In genomic region chr12:27331299-27331926, GRCh38 we compare ENCODE assay signal across 8 cellular contexts. TPM values are rescaled to one million over a fixed set of nuclear protein-coding genes. Genes with fewer than 3 reads are reported as not detected.
DNase-seq lines count a peak whose midpoint lies in the region; ATAC-seq and TF ChIP-seq lines count a peak whose summit lies in the region.

No MANE protein-coding gene starts in this region.

- no peaks in the 10 kb centered on the region for H3K9me3 Mint-ChIP-seq in T-cell

- H3K27ac ChIP-seq in A673 (ENCODE audit: low read depth, low read length, poor library complexity, severe bottlenecking) = no peak overlapping the region
- peak overlapping the region; percentile 81 for H3K27ac ChIP-seq in fibroblast of lung (ENCODE audit: insufficient read depth, low read length)

- no peak for TF ChIP-seq CTCF in A673 (conservative IDR thresholded peaks at IDR 0.05; ENCODE audit: low read depth, low read length)
- TF ChIP-seq CTCF in fibroblast of lung (conservative IDR thresholded peaks at IDR 0.05 in 1 of 2, IDR thresholded peaks at IDR 0.05 in 1 of 2; ENCODE audit: low read depth in 1 of 2, low read length in 2 of 2) = no peak

- H2AFZ ChIP-seq in fibroblast of lung (ENCODE audit: low read length) = no peak overlapping the region

- no peak overlapping the region for H3K9ac ChIP-seq in fibroblast of lung (ENCODE audit: insufficient read depth, low read length)

- H3K4me3 ChIP-seq in A673 (ENCODE audit: low read depth, low read length, poor library complexity, severe bottlenecking) (no peak overlapping the region), fibroblast of lung (replicated peaks in 1 of 4; ENCODE audit: control extremely low read depth in 1 of 4, insufficient read depth in 1 of 4, low read depth in 3 of 4, low read length in 4 of 4) (peak overlapping the region; percentile 4 to 37 (median 12))

- POLR2A ChIA-PET in A673 (lab: Charles Lee; ENCODE audit: low non-redundant PET) = no interaction called here
- POLR2A ChIA-PET in T-cell (lab: Charles Lee) = no interaction called here

- intact Hi-C loops in A673 (cut with micrococcal nuclease; ENCODE audit: unreplicated experiment) = no loop called here

- H3K27me3 ChIP-seq in A673 (replicated peaks; ENCODE audit: insufficient read depth, low read depth, low read length, poor library complexity) (no peaks in the 10 kb centered on the region), fibroblast of lung (ENCODE audit: control insufficient read depth, insufficient read depth, low read length) (no peaks in the 10 kb centered on the region)

- H4K20me1 ChIP-seq in fibroblast of lung (ENCODE audit: control insufficient read depth, extremely low read depth, insufficient read depth, low read length) = no peaks in the 10 kb centered on the region

- H3K4me2 ChIP-seq in fibroblast of lung (ENCODE audit: extremely low read depth, insufficient read depth, low read length) = peak overlapping the region; percentile 99

- no peak overlapping the region for H3K27ac Mint-ChIP-seq in T-cell

- DNase-seq in A673 (ENCODE audit: low spot score) (peak; percentile 19), T-cell (no peak), fibroblast of lung (ENCODE audit: low read depth in 2 of 2) (peak; percentile 86 to 97), mucosa of gallbladder (ENCODE audit: low spot score) (no peak), NCI-H82 treated with DMSO at 0.1 percent for 48 hours (lab: John Stamatoyannopoulos, UW; ENCODE audit: unreplicated experiment) (no peak)
- DNase-seq in stimulated activated CD4-positive, alpha-beta T cell treated with anti-CD3 and anti-CD28 coated beads, Interleukin-2, amount 100 ng/mL, for 24 hours = peak; percentile 2 to 20

- H3K36me3 Mint-ChIP-seq in T-cell = peaks cover 7% of the 10 kb centered on the region

- H3K4me1 ChIP-seq in A673 (ENCODE audit: insufficient read depth, low read length, poor library complexity, severe bottlenecking) (no peaks in the 10 kb centered on the region), fibroblast of lung (ENCODE audit: control insufficient read depth, extremely low read depth, insufficient read depth, low read length) (peaks cover 13% of the 10 kb centered on the region)

- H3K4me1 Mint-ChIP-seq in T-cell = peaks cover 13 to 24% (median 17%) of the 10 kb centered on the region in 3 donors

- BruUV-seq in A673 (replicated peaks; lab: Mats Ljungman, UMichigan) = no TSS peak

- H3K79me2 ChIP-seq in fibroblast of lung (ENCODE audit: control insufficient read depth, insufficient read depth, low read length) = peaks cover 31% of the 10 kb centered on the region

- peak overlapping the region in 2 of 3 donors; percentile 21 to 34 for H3K4me3 Mint-ChIP-seq in T-cell

- H3K9me3 ChIP-seq in A673 (ENCODE audit: low read depth, low read length, poor library complexity, severe bottlenecking) (no peaks in the 10 kb centered on the region), fibroblast of lung (ENCODE audit: control insufficient read depth, insufficient read depth, low read depth, low read length) (no peaks in the 10 kb centered on the region)

- CTCF ChIA-PET in A673 (lab: Charles Lee) = interaction anchor here (0.7 kb wide), 1 partner anchor 370 kb away, joined by 3 read pairs; no protein-coding TSS in a partner anchor
- CTCF ChIA-PET in T-cell (lab: Charles Lee) = interaction anchor here in 1 of 2 donors (0.7 kb wide), 1 partner anchor 10 kb away, joined by 3 read pairs; no protein-coding TSS in a partner anchor

- no peaks in the 10 kb centered on the region for H3K36me3 ChIP-seq in A673 (ENCODE audit: insufficient read depth, low read length, poor library complexity, severe bottlenecking)
- no peaks in the 10 kb centered on the region for H3K36me3 ChIP-seq in fibroblast of lung (ENCODE audit: control insufficient read depth, insufficient read depth, low read length)

- peak; percentile 55 for ATAC-seq in GM18517 (IDR thresholded peaks at IDR 0.05; ENCODE audit: unreplicated experiment)
- peak; percentile 42 for ATAC-seq in HG03108 (IDR thresholded peaks at IDR 0.05; ENCODE audit: unreplicated experiment)
- no peak for ATAC-seq in T-cell (replicated peaks in 1 of 4)

- H3K27me3 Mint-ChIP-seq in T-cell = peaks cover 37 to 46% of the 10 kb centered on the region in 2 donors

RNA-seq across cellular contexts. Expression of gene BMAL2, which starts 1.2 kb away (rescaled TPM):
- total RNA-seq in A673 (2021) = 10.2 and 10.3 TPM in 2 replicates
- 1 to 10 TPM in 1 of 5 donors, under 1 TPM in 4; 0.28 to 1.2 (median 0.70) TPM for total RNA-seq in T-cell
- 23.9 and 44.9 TPM in 2 replicates for total RNA-seq in fibroblast of lung
- 15.5 and 35.6 TPM in 2 replicates for polyA plus RNA-seq in fibroblast of lung
- polyA plus RNA-seq in fibroblast of lung (2012) = 13.5 and 29.2 TPM in 2 replicates
- polyA minus RNA-seq in fibroblast of lung (ENCODE audit: low replicate concordance) = 1.9 and 5.9 TPM in 2 replicates
- total RNA-seq in mucosa of gallbladder = 8.2 TPM

Comparison
In these comparisons a context has a peak if more than half of its experiments do, and no peak if none do; other contexts are left out.
1. DNase-seq: peak in A673 (single experiment), fibroblast of lung (2 of 2) and stimulated activated CD4-positive, alpha-beta T cell treated with anti-CD3 and anti-CD28 coated beads, Interleukin-2, amount 100 ng/mL, for 24 hours (2 of 2); none in T-cell (0 of 34), mucosa of gallbladder (single experiment) and NCI-H82 treated with DMSO at 0.1 percent for 48 hours (single experiment).
2. ATAC-seq: peak in GM18517 (single experiment) and HG03108 (single experiment); none in T-cell (0 of 4).